1 cellular context compared by ENCODE assay signal in the genomic region with DNA sequence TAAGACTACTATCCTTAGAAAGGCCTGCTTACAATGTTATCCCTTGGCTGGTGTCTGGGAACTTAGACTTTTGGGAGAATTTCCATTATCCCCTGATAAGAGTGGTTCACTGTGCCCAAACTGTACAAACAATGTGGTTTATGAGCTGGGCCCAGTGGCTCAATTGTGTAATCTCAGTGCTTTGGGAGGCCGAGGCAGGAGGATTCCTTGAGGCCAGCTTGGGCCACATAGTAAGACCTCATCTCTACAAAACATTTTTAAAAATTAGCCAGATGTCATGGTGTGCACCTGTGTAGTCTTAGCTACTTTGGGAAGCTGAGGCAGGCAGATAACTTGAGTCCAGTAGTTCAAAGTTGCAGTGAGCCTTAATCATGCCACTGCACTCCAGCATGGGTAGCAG.
TF ChIP-seq lines count a peak whose summit lies in the region.

No MANE protein-coding gene starts in this region.

TF ChIP-seq in K562, 482 proteins besides CTCF, POLR2A, EP300 and RAD21:
- TF ChIP-seq DNMT1 (IDR thresholded peaks at IDR 0.05) (no peak), CEBPB (tag; IDR thresholded peaks at IDR 0.05) (peak; percentile 66; the same call in 1 of the 2 replicates), HLTF (IDR thresholded peaks at IDR 0.05) (no peak)
- TF ChIP-seq, protein P1, sequence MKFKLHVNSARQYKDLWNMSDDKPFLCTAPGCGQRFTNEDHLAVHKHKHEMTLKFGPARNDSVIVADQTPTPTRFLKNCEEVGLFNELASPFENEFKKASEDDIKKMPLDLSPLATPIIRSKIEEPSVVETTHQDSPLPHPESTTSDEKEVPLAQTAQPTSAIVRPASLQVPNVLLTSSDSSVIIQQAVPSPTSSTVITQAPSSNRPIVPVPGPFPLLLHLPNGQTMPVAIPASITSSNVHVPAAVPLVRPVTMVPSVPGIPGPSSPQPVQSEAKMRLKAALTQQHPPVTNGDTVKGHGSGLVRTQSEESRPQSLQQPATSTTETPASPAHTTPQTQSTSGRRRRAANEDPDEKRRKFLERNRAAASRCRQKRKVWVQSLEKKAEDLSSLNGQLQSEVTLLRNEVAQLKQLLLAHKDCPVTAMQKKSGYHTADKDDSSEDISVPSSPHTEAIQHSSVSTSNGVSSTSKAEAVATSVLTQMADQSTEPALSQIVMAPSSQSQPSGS (CRISPR knock-in tag; IDR thresholded peaks at IDR 0.05), result no peak
